ENCODE assay signal across 17 cellular contexts in genomic region chr19:33781996-33782395, GRCh38.
"Had no signal": no experiment of that assay in that cellular context is flagged by ENCODE, and none has a peak within 500 bp of the region (broad histone marks: within the 10 kb centered on the region; RNA-seq: fewer than 3 reads in every experiment).

No MANE protein-coding gene starts in this region.

- ATAC-seq: activated CD8-positive, alpha-beta T cell treated with anti-CD3 and anti-CD28 coated beads for 36 hours; left cardiac atrium; natural killer cell treated with Interleukin-12 subunit alpha and Interleukin-12 subunit beta and Interleukin-15 and Interleukin-18, amount 100 ng/mL, for 72 hours; stimulated activated naive CD8-positive, alpha-beta T cell treated with anti-CD3 and anti-CD28 coated beads, Interleukin-15, amount 100 ng/mL, for 72 hours had no signal

- H3K27me3 ChIP-seq: vagina had no signal

- DNase-seq: activated CD4-positive, alpha-beta T cell treated with anti-CD3 and anti-CD28 coated beads, Interleukin-2, amount 10 ng/mL, durations not matched to agents 24 days and 14 days; activated CD8-positive, alpha-beta T cell treated with anti-CD3 and anti-CD28 coated beads for 36 hours; activated naive CD4-positive, alpha-beta T cell treated with Interleukin-2 at 50 U/mL for 16 hours; activated T-cell treated with anti-CD3 and anti-CD28 coated beads, Interleukin-2, amount 50 U/mL, for 24 hours; anterior cingulate cortex; effector CD8-positive, alpha-beta T cell; left cardiac atrium; mesendoderm; retina; stimulated activated CD4-positive, alpha-beta T cell treated with anti-CD3 and anti-CD28 coated beads, Interleukin-2, amount 100 ng/mL, for 24 hours; stimulated activated naive CD8-positive, alpha-beta T cell treated with anti-CD3 and anti-CD28 coated beads, Interleukin-15, amount 100 ng/mL, for 72 hours; T1000; trophoblast cell had no signal

- H3K36me3 ChIP-seq: esophagus muscularis mucosa, suprapubic skin, vagina had no signal

- H3K9me3 ChIP-seq: esophagus muscularis mucosa, suprapubic skin, vagina had no signal

- H3K4me3 ChIP-seq: esophagus muscularis mucosa, suprapubic skin, vagina had no signal

- H3K27ac ChIP-seq: esophagus muscularis mucosa, suprapubic skin, vagina had no signal
